8 cellular contexts compared by ENCODE assay signal in genomic region chr12:29782821-29783772, GRCh38. TPM values are rescaled to one million over a fixed set of nuclear protein-coding genes. Genes with fewer than 3 reads are reported as not detected.
DNase-seq lines count a peak whose midpoint lies in the region; ATAC-seq, FAIRE-seq and TF ChIP-seq lines count a peak whose summit lies in the region.

No MANE protein-coding gene starts in this region.

- no peaks in the 10 kb centered on the region for H3K9me3 ChIP-seq in astrocyte (ENCODE audit: insufficient read depth, low read depth, low read length)
- H3K9me3 ChIP-seq in iPS-20b (ENCODE audit: insufficient read depth, low read depth, low read length) = peaks cover 8% of the 10 kb centered on the region

- H3K9ac ChIP-seq in astrocyte (ENCODE audit: low read length) (peak overlapping the region; percentile 70), iPS-20b (ENCODE audit: low read depth, low read length) (peak overlapping the region; percentile 76; the same call in 1 of the 2 replicates)

- peak overlapping the region; percentile 91 for H3K4me2 ChIP-seq in astrocyte (ENCODE audit: low read length)

- H3K27ac ChIP-seq in astrocyte (ENCODE audit: low read depth, low read length) = no peak overlapping the region
- no peak overlapping the region for H3K27ac ChIP-seq in iPS-20b (ENCODE audit: low read length)
- H3K27ac ChIP-seq in skin epidermis = peak overlapping the region in 20 of 21 experiments; percentile 0 to 91 (median 73)

- no peak for FAIRE-seq in astrocyte (lab: Jason Lieb, UNC)

- H3K9me3 Mint-ChIP-seq in astrocyte (ENCODE audit: unreplicated experiment) = no peaks in the 10 kb centered on the region

- ATAC-seq in GM19463 (IDR thresholded peaks at IDR 0.05; ENCODE audit: unreplicated experiment) (peak; percentile 13), HG02884 (IDR thresholded peaks at IDR 0.05; ENCODE audit: unreplicated experiment) (no peak)

- TF ChIP-seq CTCF in LNCaP clone FGC (IDR thresholded peaks at IDR 0.05; ENCODE audit: control insufficient read depth, extremely low read depth, insufficient read depth) = peak; percentile 16; the same call in 1 of the 2 replicates
- no peak for TF ChIP-seq CTCF in astrocyte (IDR thresholded peaks at IDR 0.05; ENCODE audit: insufficient read depth, low read depth, low read length)

- H3K4me1 ChIP-seq in astrocyte (ENCODE audit: insufficient read depth, low read length) (peaks cover 10% of the 10 kb centered on the region), iPS-20b (ENCODE audit: insufficient read depth, low read length) (peaks cover 10% of the 10 kb centered on the region; the same call in 1 of the 2 replicates)

- H3K27me3 ChIP-seq in astrocyte (ENCODE audit: insufficient read depth, low read length) (peaks cover 24% of the 10 kb centered on the region), iPS-20b (ENCODE audit: insufficient read depth, low read length) (peaks cover 32% of the 10 kb centered on the region)

- no peak overlapping the region for H3K4me3 ChIP-seq in LNCaP clone FGC (ENCODE audit: low read depth, low read length)
- H3K4me3 ChIP-seq in astrocyte (ENCODE audit: insufficient read depth, low read depth, low read length) = peak overlapping the region; percentile 54
- peak overlapping the region; percentile 77 for H3K4me3 ChIP-seq in iPS-20b (ENCODE audit: low read length)
- peak overlapping the region; percentile 39 to 62 (median 58) for H3K4me3 ChIP-seq in skin epidermis

- no peaks in the 10 kb centered on the region for H3K36me3 ChIP-seq in astrocyte (ENCODE audit: insufficient read depth, low read length)
- no peaks in the 10 kb centered on the region; the same call in 1 of the 2 replicates for H3K36me3 ChIP-seq in iPS-20b (ENCODE audit: insufficient read depth, low read depth, low read length)

- peak overlapping the region; percentile 62 for H3K27ac Mint-ChIP-seq in astrocyte (ENCODE audit: unreplicated experiment)

- peak overlapping the region; percentile 82 for H2AFZ ChIP-seq in astrocyte (ENCODE audit: low read depth, low read length)

- peaks cover 4% of the 10 kb centered on the region for H3K4me1 Mint-ChIP-seq in astrocyte (ENCODE audit: low read depth, unreplicated experiment)

- H3K4me3 Mint-ChIP-seq in astrocyte (ENCODE audit: unreplicated experiment) = peak overlapping the region; percentile 90

- no peaks in the 10 kb centered on the region for H3K79me2 ChIP-seq in astrocyte (ENCODE audit: insufficient read depth, low read length)

- H3K36me3 Mint-ChIP-seq in astrocyte (ENCODE audit: low read depth, unreplicated experiment) = no peaks in the 10 kb centered on the region

- no peaks in the 10 kb centered on the region for H4K20me1 ChIP-seq in astrocyte (ENCODE audit: insufficient read depth, low read length)

- H3K27me3 Mint-ChIP-seq in astrocyte (ENCODE audit: low read depth, unreplicated experiment) = peaks cover 3% of the 10 kb centered on the region

- DNase-seq in Ammon's horn (ENCODE audit: low spot score) (peak; percentile 25), LNCaP clone FGC (ENCODE audit: low read depth) (no peak), astrocyte (ENCODE audit: low read depth) (peak; percentile 26)
- DNase-seq in effector CD4-positive, alpha-beta T cell = no peak

RNA-seq across cellular contexts. Expression of gene TMTC1, which starts 0.6 kb away (rescaled TPM):
- 4.7 and 5.0 TPM in 2 replicates for total RNA-seq in astrocyte

Comparison
In these comparisons a context has a peak if more than half of its experiments do, and no peak if none do; other contexts are left out.
1. DNase-seq: peak in Ammon's horn (single experiment) and astrocyte (single experiment); none in LNCaP clone FGC (single experiment) and effector CD4-positive, alpha-beta T cell (single experiment).
2. H3K27ac ChIP-seq: peak in skin epidermis (20 of 21); none in astrocyte (single experiment) and iPS-20b (single experiment).